Comparison of ENCODE assay signal across 1 cellular context in genomic region chr5:123421773-123422172, GRCh38.
TF ChIP-seq lines count a peak whose summit lies in the region.

No MANE protein-coding gene starts in this region.

TF ChIP-seq in GM12878, 131 proteins besides CTCF, POLR2A, EP300 and RAD21 (continued from another document):
- TF ChIP-seq HSF1 (IDR thresholded peaks at IDR 0.05; ENCODE audit: low read depth, low read length) (no peak), BCL11A (IDR thresholded peaks at IDR 0.05; ENCODE audit: low read depth, low read length) (no peak), TARDBP (IDR thresholded peaks at IDR 0.05; ENCODE audit: borderline replicate concordance) (no peak), KAT2A (conservative IDR thresholded peaks at IDR 0.05; ENCODE audit: control insufficient read depth, low read depth, low read length) (no peak), POLR2AphosphoS5 (IDR thresholded peaks at IDR 0.05; ENCODE audit: low read length) (no peak), ZZZ3 (IDR thresholded peaks at IDR 0.05; ENCODE audit: control insufficient read depth, insufficient read length, low read depth) (no peak), MYB (IDR thresholded peaks at IDR 0.05; ENCODE audit: borderline replicate concordance, low read depth, low read length) (no peak), BRCA1 (IDR thresholded peaks at IDR 0.05; ENCODE audit: low read depth, low read length) (no peak), CUX1 (IDR thresholded peaks at IDR 0.05; ENCODE audit: insufficient replicate concordance, low read depth, low read length) (no peak), RCOR1 (conservative IDR thresholded peaks at IDR 0.05; ENCODE audit: low read depth, low read length) (no peak), NR2C1 (IDR thresholded peaks at IDR 0.05) (no peak), ATF2 (IDR thresholded peaks at IDR 0.05; ENCODE audit: low read length) (no peak), E2F4 (IDR thresholded peaks at IDR 0.05; ENCODE audit: low read depth, low read length) (no peak), SPI1 (IDR thresholded peaks at IDR 0.05; ENCODE audit: borderline replicate concordance, insufficient read depth, low read depth, low read length) (no peak), ZNF274 (IDR thresholded peaks at IDR 0.05; ENCODE audit: insufficient read depth, insufficient read length) (no peak)
TF ChIP-seq in GM12878: peak in this region for 0.
